In genomic region chr5:50725800-50726474, GRCh38 we compare ENCODE assay signal across 1 cellular context.
TF ChIP-seq lines count a peak whose summit lies in the region.

No MANE protein-coding gene starts in this region.

TF ChIP-seq in WTC11, 78 proteins besides CTCF, POLR2A, EP300 and RAD21 (continued from another document):
- TF ChIP-seq USF2 (CRISPR knock-in tag; IDR thresholded peaks at IDR 0.05): no peak
